8 cellular contexts compared by ENCODE assay signal in genomic region chr1:110407260-110408210, GRCh38. TPM values are rescaled to one million over a fixed set of nuclear protein-coding genes. Genes with fewer than 3 reads are reported as not detected.
DNase-seq lines count a peak whose midpoint lies in the region; ATAC-seq, FAIRE-seq and TF ChIP-seq lines count a peak whose summit lies in the region.

Gene LAMTOR5, minus strand, starts transcription at chr1:110407694. Its CDS starts 74 bp downstream, at chr1:110407620.

- peak within 1 kb of the TSS; percentile 98 for H3K4me3 ChIP-seq in left ventricle myocardium inferior

- no peak for TF ChIP-seq CTCF in left ventricle myocardium inferior (IDR thresholded peaks at IDR 0.05; ENCODE audit: borderline replicate concordance)
- TF ChIP-seq CTCF in progenitor cell of endocrine pancreas (IDR thresholded peaks at IDR 0.05; ENCODE audit: unreplicated experiment) = no peak

- no peaks in the 10 kb centered on the region for H3K9me3 ChIP-seq in left ventricle myocardium inferior (replicated peaks)

- peak; percentile 89 for TF ChIP-seq POLR2A in GM12892 (IDR thresholded peaks at IDR 0.05; ENCODE audit: low read depth, low read length)

- intact Hi-C loops in left ventricle myocardium inferior (cut with micrococcal nuclease) = no loop called here

- H3K4me3 Mint-ChIP-seq in T-helper 1 cell treated with Interleukin-12 subunit alpha and Interleukin-12 subunit beta and Interleukin-4 antibody, amounts not matched to agents 30 μg/mL and 1 μg/mL, for 36 hours = peak within 1 kb of the TSS; percentile 97
- peak within 1 kb of the TSS; percentile 99 for H3K4me3 Mint-ChIP-seq in progenitor cell of endocrine pancreas (ENCODE audit: low read depth)

- H3K4me1 Mint-ChIP-seq in T-helper 1 cell treated with Interleukin-12 subunit alpha and Interleukin-12 subunit beta and Interleukin-4 antibody, amounts not matched to agents 30 μg/mL and 1 μg/mL, for 36 hours (ENCODE audit: low read depth) = peaks cover 11% of the 10 kb centered on the region
- H3K4me1 Mint-ChIP-seq in progenitor cell of endocrine pancreas (ENCODE audit: low read depth) = peaks cover 15% of the 10 kb centered on the region

- peak within 1 kb of the TSS; percentile 98 for H3K27ac ChIP-seq in left ventricle myocardium inferior (replicated peaks)

- H3K9me3 Mint-ChIP-seq in T-helper 1 cell treated with Interleukin-12 subunit alpha and Interleukin-12 subunit beta and Interleukin-4 antibody, amounts not matched to agents 30 μg/mL and 1 μg/mL, for 36 hours = no peaks in the 10 kb centered on the region
- H3K9me3 Mint-ChIP-seq in progenitor cell of endocrine pancreas (ENCODE audit: low read depth) = no peaks in the 10 kb centered on the region

- peaks cover 33% of the 10 kb centered on the region for H3K36me3 ChIP-seq in left ventricle myocardium inferior

- FAIRE-seq in GM12892 (lab: Jason Lieb, UNC) = peak; percentile 99

- peaks cover 43% of the 10 kb centered on the region for H3K4me1 ChIP-seq in left ventricle myocardium inferior

- peak; percentile 85 for ATAC-seq in HG02840 (IDR thresholded peaks at IDR 0.05; ENCODE audit: low FRiP score, unreplicated experiment)

- peaks cover 15% of the 10 kb centered on the region for H3K36me3 Mint-ChIP-seq in T-helper 1 cell treated with Interleukin-12 subunit alpha and Interleukin-12 subunit beta and Interleukin-4 antibody, amounts not matched to agents 30 μg/mL and 1 μg/mL, for 36 hours (ENCODE audit: low read depth)
- no peaks in the 10 kb centered on the region for H3K36me3 Mint-ChIP-seq in progenitor cell of endocrine pancreas (ENCODE audit: insufficient read depth)

- no peaks in the 10 kb centered on the region for H3K27me3 ChIP-seq in left ventricle myocardium inferior (ENCODE audit: low read depth)

- DNase-seq in GM12892 (ENCODE audit: insufficient read length) (peak; percentile 73), NCI-H146 (lab: John Stamatoyannopoulos, UW) (peak; percentile 91), amygdala (lab: John Stamatoyannopoulos, UW) (peak; percentile 44 to 94 (median 84)), left ventricle myocardium inferior (peak; percentile 95), progenitor cell of endocrine pancreas (ENCODE audit: low spot score, unreplicated experiment) (peak; percentile 81), ureter (ENCODE audit: low spot score) (peak; percentile 96)

- no peaks in the 10 kb centered on the region for H3K27me3 Mint-ChIP-seq in T-helper 1 cell treated with Interleukin-12 subunit alpha and Interleukin-12 subunit beta and Interleukin-4 antibody, amounts not matched to agents 30 μg/mL and 1 μg/mL, for 36 hours (ENCODE audit: low read depth)
- no peaks in the 10 kb centered on the region for H3K27me3 Mint-ChIP-seq in progenitor cell of endocrine pancreas

- H3K27ac Mint-ChIP-seq in T-helper 1 cell treated with Interleukin-12 subunit alpha and Interleukin-12 subunit beta and Interleukin-4 antibody, amounts not matched to agents 30 μg/mL and 1 μg/mL, for 36 hours = peak within 1 kb of the TSS; percentile 98
- peak within 1 kb of the TSS; percentile 99 for H3K27ac Mint-ChIP-seq in progenitor cell of endocrine pancreas

RNA-seq across cellular contexts. Expression of gene LAMTOR5, which starts in this region (rescaled TPM):
- polyA plus RNA-seq in GM12892 (2012; ENCODE audit: missing spikeins) = 365 TPM
- total RNA-seq in left ventricle myocardium inferior (266 TPM), progenitor cell of endocrine pancreas (99.8 and 101 TPM in 2 replicates), ureter (119 TPM)

Comparison
In these comparisons a context has a peak if more than half of its experiments do, and no peak if none do; other contexts are left out.
1. Peak in every context shown above with its lines: DNase-seq, ATAC-seq, H3K4me3 ChIP-seq and H3K27ac ChIP-seq.